In genomic region chr18:68394705-68395104, GRCh38 we compare ENCODE assay signal across 17 cellular contexts.
A peak's percentile ranks its signal among the peaks of the same experiment; 100 is the strongest.
DNase-seq lines count a peak whose midpoint lies in the region; ATAC-seq, FAIRE-seq and TF ChIP-seq lines count a peak whose summit lies in the region.
"Had no signal": no experiment of that assay in that cellular context is flagged by ENCODE, and none has a peak within 500 bp of the region (broad histone marks: within the 10 kb centered on the region; RNA-seq: fewer than 3 reads in every experiment).

No MANE protein-coding gene starts in this region.

- H3K36me3 ChIP-seq in GM23248 (ENCODE audit: low read depth) (no peaks in the 10 kb centered on the region), fibroblast of lung (ENCODE audit: control insufficient read depth, insufficient read depth, low read length) (no peaks in the 10 kb centered on the region), testis (ENCODE audit: low read depth, missing control alignments) (no peaks in the 10 kb centered on the region), left ventricle myocardium inferior (no peaks in the 10 kb centered on the region)
- H3K36me3 ChIP-seq: uterus had no signal

- no peak overlapping the region for H2AFZ ChIP-seq in GM23248
- H2AFZ ChIP-seq in fibroblast of lung (ENCODE audit: low read length): no peak overlapping the region

- in situ Hi-C loops in GM23248 (cut with MboI): no loop called here

- no peak overlapping the region for H3K4me2 ChIP-seq in GM23248 (ENCODE audit: unreplicated experiment)
- no peak overlapping the region for H3K4me2 ChIP-seq in fibroblast of lung (ENCODE audit: extremely low read depth, insufficient read depth, low read length)
- H3K4me2 ChIP-seq: KMS-11 had no signal

- WGBS in GM23248 (ENCODE audit: low coverage in 1 of 2, low lambda C conversion rate in 2 of 2, missing lambda C conversion rate in 2 of 2), 2 experiments: 84 to 85% methylated on average over 4 of the region's 4 CpGs
- 73 to 80% methylated on average over 4 of the region's 4 CpGs for WGBS in testis, 2 donors

- H3K4me3 ChIP-seq in GM23248: no peak overlapping the region
- H3K4me3 ChIP-seq in fibroblast of lung (replicated peaks in 1 of 4; ENCODE audit: control extremely low read depth in 1 of 4, insufficient read depth in 1 of 4, low read depth in 3 of 4, low read length in 4 of 4): no peak overlapping the region
- no peak overlapping the region for H3K4me3 ChIP-seq in testis
- H3K4me3 ChIP-seq in left ventricle myocardium inferior: no peak overlapping the region
- H3K4me3 ChIP-seq: uterus had no signal

- ATAC-seq in GM18505 (IDR thresholded peaks at IDR 0.05; ENCODE audit: unreplicated experiment): no peak

- intact Hi-C loops in testis (cut with DNase I; ENCODE audit: low total_unique reads): no loop called here
- intact Hi-C loops in left ventricle myocardium inferior (cut with micrococcal nuclease): no loop called here

- no peaks in the 10 kb centered on the region for H3K27me3 ChIP-seq in GM23248 (replicated peaks; ENCODE audit: insufficient read depth)
- no peaks in the 10 kb centered on the region for H3K27me3 ChIP-seq in fibroblast of lung (ENCODE audit: control insufficient read depth, insufficient read depth, low read length)
- H3K27me3 ChIP-seq in testis: no peaks in the 10 kb centered on the region
- no peaks in the 10 kb centered on the region for H3K27me3 ChIP-seq in left ventricle myocardium inferior (ENCODE audit: low read depth)
- H3K27me3 ChIP-seq: uterus had no signal

- peak; percentile 20 for DNase-seq in GM23248
- peak; percentile 33 for DNase-seq in RKO (ENCODE audit: low spot score)
- DNase-seq in fibroblast of lung (ENCODE audit: low read depth in 2 of 2): peak; percentile 20 to 23
- DNase-seq in urothelium cell line (ENCODE audit: low spot score): peak; percentile 25
- DNase-seq in testis: no peak
- DNase-seq in left ventricle myocardium inferior: no peak
- DNase-seq: activated CD4-positive, alpha-beta T cell treated with anti-CD3 and anti-CD28 coated beads, Interleukin-2, amount 50 U/mL, for 1 hour; activated effector memory CD4-positive, alpha-beta T cell treated with Interleukin-2 at 50 U/mL for 16 hours; activated naive CD8-positive, alpha-beta T cell treated with anti-CD3 and anti-CD28 coated beads, Interleukin-2, amount 10 ng/mL, durations not matched to agents 7 days and 5 days; DMS53; NCI-H187; uterus had no signal

- H3K9me2 ChIP-seq in GM23248 (ENCODE audit: insufficient read depth): no peaks in the 10 kb centered on the region

- H4K20me1 ChIP-seq in GM23248 (ENCODE audit: insufficient read depth) (no peaks in the 10 kb centered on the region), fibroblast of lung (ENCODE audit: control insufficient read depth, extremely low read depth, insufficient read depth, low read length) (no peaks in the 10 kb centered on the region)

- H3K79me2 ChIP-seq in GM23248 (ENCODE audit: insufficient read depth): no peaks in the 10 kb centered on the region
- no peaks in the 10 kb centered on the region for H3K79me2 ChIP-seq in fibroblast of lung (ENCODE audit: control insufficient read depth, insufficient read depth, low read length)

- TF ChIP-seq POLR2A in GM18505 (IDR thresholded peaks at IDR 0.05; ENCODE audit: borderline replicate concordance, extremely low read depth, insufficient read depth, insufficient read length) (no peak), testis (IDR thresholded peaks at IDR 0.05) (no peak)

- H3F3A ChIP-seq in GM23248 (ENCODE audit: insufficient read depth): no peaks in the 10 kb centered on the region

- no peaks in the 10 kb centered on the region for H3K4me1 ChIP-seq in GM23248 (ENCODE audit: insufficient read depth)
- H3K4me1 ChIP-seq in fibroblast of lung (ENCODE audit: control insufficient read depth, extremely low read depth, insufficient read depth, low read length): no peaks in the 10 kb centered on the region
- no peaks in the 10 kb centered on the region for H3K4me1 ChIP-seq in testis
- no peaks in the 10 kb centered on the region for H3K4me1 ChIP-seq in left ventricle myocardium inferior
- H3K4me1 ChIP-seq: uterus had no signal

- TF ChIP-seq CTCF in fibroblast of lung (conservative IDR thresholded peaks at IDR 0.05 in 1 of 2, IDR thresholded peaks at IDR 0.05 in 1 of 2; ENCODE audit: low read depth in 1 of 2, low read length in 2 of 2) (no peak), testis (IDR thresholded peaks at IDR 0.05) (no peak), left ventricle myocardium inferior (IDR thresholded peaks at IDR 0.05; ENCODE audit: borderline replicate concordance) (no peak)

- H3K9me3 ChIP-seq in GM23248 (ENCODE audit: low read depth) (no peaks in the 10 kb centered on the region), fibroblast of lung (ENCODE audit: control insufficient read depth, insufficient read depth, low read depth, low read length) (no peaks in the 10 kb centered on the region), testis (no peaks in the 10 kb centered on the region), left ventricle myocardium inferior (replicated peaks) (no peaks in the 10 kb centered on the region)
- H3K9me3 ChIP-seq: uterus had no signal

- H3K27ac ChIP-seq in GM23248 (no peak overlapping the region), fibroblast of lung (ENCODE audit: insufficient read depth, low read length) (no peak overlapping the region), testis (no peak overlapping the region), left ventricle myocardium inferior (replicated peaks) (no peak overlapping the region)
- H3K27ac ChIP-seq: KMS-11, uterus, VCaP had no signal

- no peak overlapping the region for H3K9ac ChIP-seq in GM23248
- H3K9ac ChIP-seq in fibroblast of lung (ENCODE audit: insufficient read depth, low read length): no peak overlapping the region
- H3K9ac ChIP-seq: KMS-11 had no signal

- FAIRE-seq in urothelium cell line (lab: Jason Lieb, UNC): no peak
- FAIRE-seq: endometrium, GM12891 had no signal

Comparison
In these comparisons a context has a peak if more than half of its experiments do, and no peak if none do; other contexts are left out.
1. DNase-seq: peak in GM23248 (single experiment), RKO (single experiment), fibroblast of lung (2 of 2) and urothelium cell line (single experiment); none in testis (single experiment) and left ventricle myocardium inferior (single experiment).